ENCODE assay signal across 17 cellular contexts in the genomic region with DNA sequence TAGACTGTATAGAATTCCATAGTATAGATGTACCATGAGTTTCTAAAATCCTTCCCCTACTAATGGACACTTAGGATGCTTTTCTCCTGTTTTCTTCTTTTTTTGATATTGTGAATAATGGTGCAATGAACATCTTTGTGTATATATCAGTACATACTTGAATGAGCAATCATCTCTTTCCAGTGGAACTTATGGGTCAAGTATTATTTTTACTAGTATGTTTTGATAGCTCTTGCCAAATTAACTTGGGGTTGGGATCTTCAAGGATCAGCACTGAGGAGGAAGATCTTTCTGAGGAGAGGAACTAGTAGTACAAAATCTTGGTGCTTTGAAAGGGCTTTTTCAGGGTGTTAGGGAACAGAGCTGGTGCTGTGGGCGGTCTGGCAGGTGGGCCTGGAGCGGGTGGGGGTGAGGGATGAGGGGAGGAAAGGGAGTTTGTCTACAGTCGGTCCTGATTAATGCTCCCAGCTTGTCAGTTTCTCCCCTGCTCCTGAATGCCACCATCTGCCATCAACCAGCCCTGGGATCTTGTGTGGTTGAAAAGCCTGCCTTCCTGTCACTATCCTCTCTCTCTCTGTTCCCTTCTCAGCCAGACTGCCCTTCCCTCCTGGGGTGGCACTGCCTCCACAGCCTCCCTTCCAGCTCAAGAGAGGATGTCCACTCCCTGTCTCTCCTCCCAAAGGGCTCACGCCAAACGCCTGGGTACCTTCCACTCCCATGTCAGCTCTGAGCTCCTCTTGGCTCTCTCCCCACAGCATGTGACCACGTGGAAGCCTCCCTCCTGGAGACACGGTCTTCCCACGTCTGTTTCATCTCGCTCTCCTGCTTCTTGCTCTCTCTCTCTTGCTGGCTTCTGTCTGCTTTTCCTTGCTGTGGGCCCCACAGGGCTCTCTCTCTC.
DNase-seq lines count a peak whose midpoint lies in the region; ATAC-seq lines count a peak whose summit lies in the region.
"Had no signal": no experiment of that assay in that cellular context is flagged by ENCODE, and none has a peak within 500 bp of the region (broad histone marks: within the 10 kb centered on the region; RNA-seq: fewer than 3 reads in every experiment).

No MANE protein-coding gene starts in this region.

- H3K36me3 Mint-ChIP-seq in activated naive CD8-positive, alpha-beta T cell treated with anti-CD3 and anti-CD28 coated beads, Interleukin-2, amount 50 U/mL, for 24 hours (ENCODE audit: low read depth) = no peaks in the 10 kb centered on the region
- H3K36me3 Mint-ChIP-seq: activated naive CD4-positive, alpha-beta T cell treated with anti-CD3 and anti-CD28 coated beads, Interleukin-2, amount 50 U/mL, for 72 hours; IgD-negative memory B cell; naive B cell had no signal

- H3K9me3 Mint-ChIP-seq in activated naive CD8-positive, alpha-beta T cell treated with anti-CD3 and anti-CD28 coated beads, Interleukin-2, amount 50 U/mL, for 24 hours = no peaks in the 10 kb centered on the region
- H3K9me3 Mint-ChIP-seq: activated naive CD4-positive, alpha-beta T cell treated with anti-CD3 and anti-CD28 coated beads, Interleukin-2, amount 50 U/mL, for 72 hours; IgD-negative memory B cell; naive B cell had no signal

- H3K27ac Mint-ChIP-seq in activated naive CD8-positive, alpha-beta T cell treated with anti-CD3 and anti-CD28 coated beads, Interleukin-2, amount 50 U/mL, for 24 hours = no peak overlapping the region
- H3K27ac Mint-ChIP-seq: activated naive CD4-positive, alpha-beta T cell treated with anti-CD3 and anti-CD28 coated beads, Interleukin-2, amount 50 U/mL, for 72 hours; IgD-negative memory B cell; naive B cell had no signal

- DNase-seq in activated CD8-positive, alpha-beta memory T cell treated with anti-CD3 and anti-CD28 coated beads, Interleukin-2, amount 50 U/mL, for 48 hours = peak; percentile 46
- no peak for DNase-seq in activated CD8-positive, alpha-beta memory T cell treated with anti-CD3 and anti-CD28 coated beads, Interleukin-2, amount 50 U/mL, for 4 hours
- peak; percentile 29 for DNase-seq in ecto neural progenitor cell (ENCODE audit: low spot score)
- peak; percentile 18 for DNase-seq in left lobe of liver (ENCODE audit: low spot score)
- peak; percentile 40 for DNase-seq in ureter (ENCODE audit: low spot score)
- DNase-seq in activated naive CD8-positive, alpha-beta T cell treated with anti-CD3 and anti-CD28 coated beads, Interleukin-2, amount 50 U/mL, for 24 hours = no peak
- DNase-seq: left cardiac atrium, naive B cell, NCI-H1105, NCI-H510A treated with DMSO at 0.1 percent for 48 hours, SHP77 treated with DMSO at 0.1 percent for 48 hours, spleen had no signal

- peaks cover 20% of the 10 kb centered on the region for H3K4me1 Mint-ChIP-seq in activated naive CD8-positive, alpha-beta T cell treated with anti-CD3 and anti-CD28 coated beads, Interleukin-2, amount 50 U/mL, for 24 hours
- H3K4me1 Mint-ChIP-seq: naive B cell had no signal

- no peak overlapping the region for H3K4me3 Mint-ChIP-seq in activated naive CD8-positive, alpha-beta T cell treated with anti-CD3 and anti-CD28 coated beads, Interleukin-2, amount 50 U/mL, for 24 hours
- H3K4me3 Mint-ChIP-seq: IgD-negative memory B cell, naive B cell had no signal

- no peaks in the 10 kb centered on the region for H3K27me3 Mint-ChIP-seq in activated naive CD8-positive, alpha-beta T cell treated with anti-CD3 and anti-CD28 coated beads, Interleukin-2, amount 50 U/mL, for 24 hours

- no peak for ATAC-seq in left lobe of liver
- no peak for ATAC-seq in GM21515 (IDR thresholded peaks at IDR 0.05; ENCODE audit: unreplicated experiment)
- no peak for ATAC-seq in GM21526 (IDR thresholded peaks at IDR 0.05; ENCODE audit: low FRiP score, unreplicated experiment)
- no peak for ATAC-seq in activated naive CD8-positive, alpha-beta T cell treated with anti-CD3 and anti-CD28 coated beads, Interleukin-2, amount 50 U/mL, for 24 hours
- ATAC-seq: A549; activated naive CD4-positive, alpha-beta T cell treated with anti-CD3 and anti-CD28 coated beads, Interleukin-2, amount 50 U/mL, for 72 hours had no signal

Comparison
In these comparisons a context has a peak if more than half of its experiments do, and no peak if none do; other contexts are left out.
1. DNase-seq: peak in activated CD8-positive, alpha-beta memory T cell treated with anti-CD3 and anti-CD28 coated beads, Interleukin-2, amount 50 U/mL, for 48 hours (single experiment), ecto neural progenitor cell (single experiment), left lobe of liver (single experiment) and ureter (single experiment); none in activated CD8-positive, alpha-beta memory T cell treated with anti-CD3 and anti-CD28 coated beads, Interleukin-2, amount 50 U/mL, for 4 hours (single experiment) and activated naive CD8-positive, alpha-beta T cell treated with anti-CD3 and anti-CD28 coated beads, Interleukin-2, amount 50 U/mL, for 24 hours (single experiment).